In the genomic region with DNA sequence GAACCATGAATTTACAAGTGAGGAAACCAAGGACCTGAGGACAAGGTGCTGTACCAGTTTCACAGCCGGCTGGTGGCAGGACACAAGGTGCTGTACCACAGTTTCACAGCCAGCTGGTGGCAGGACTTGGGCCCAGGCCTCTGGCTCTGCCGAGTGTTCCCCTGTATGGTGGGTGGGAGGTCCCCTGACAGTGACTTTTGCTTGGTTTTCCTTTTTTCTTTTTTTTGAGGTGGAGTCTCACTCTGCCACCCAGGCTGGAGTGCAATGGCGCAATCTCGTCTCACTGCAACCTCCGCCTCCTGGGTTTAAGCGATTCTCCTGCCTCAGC, we compare ENCODE assay signal across 19 cellular contexts.
DNase-seq lines count a peak whose midpoint lies in the region; ATAC-seq and TF ChIP-seq lines count a peak whose summit lies in the region.
"Had no signal": no experiment of that assay in that cellular context is flagged by ENCODE, and none has a peak within 500 bp of the region (broad histone marks: within the 10 kb centered on the region; RNA-seq: fewer than 3 reads in every experiment).

No MANE protein-coding gene starts in this region.

- no peaks in the 10 kb centered on the region for H3K36me3 Mint-ChIP-seq in MCF 10A (ENCODE audit: insufficient read depth, unreplicated experiment)
- no peaks in the 10 kb centered on the region for H3K36me3 Mint-ChIP-seq in T-helper 2 cell treated with Interferon-gamma antibody and Interleukin-4, amounts not matched to agents 5 μg/mL and 100 μg/mL, for 36 hours (ENCODE audit: low read depth)
- H3K36me3 Mint-ChIP-seq: brain, type B pancreatic cell had no signal

- intact Hi-C loops in MCF 10A (cut with micrococcal nuclease) (loop anchor here (5.0 kb wide), 2 partner anchors 306 to 346 kb away; partner anchors contain the start of gene RREB1), mammary epithelial cell (cut with micrococcal nuclease) (loop anchor here (5.0 kb wide), 3 partner anchors 124 to 346 kb away; no protein-coding TSS in a partner anchor)

- H3K9me3 ChIP-seq in mammary epithelial cell (replicated peaks; ENCODE audit: insufficient read depth, low read length) (no peaks in the 10 kb centered on the region), hepatocyte (ENCODE audit: low read depth) (no peaks in the 10 kb centered on the region)
- H3K9me3 ChIP-seq: HAP-1 had no signal

- POLR2A ChIA-PET in MCF 10A (lab: Yijun Ruan, JAX) (interaction anchor here (1.0 kb wide), 2 partner anchors 14 to 15 kb away, joined by 3 read pairs; no protein-coding TSS in a partner anchor), RWPE1 (lab: Yijun Ruan, JAX; ENCODE audit: low non-redundant PET) (no interaction called here)

- no peak for DNase-seq in MCF 10A (ENCODE audit: unreplicated experiment)
- no peak for DNase-seq in mammary epithelial cell
- DNase-seq in RWPE1 (ENCODE audit: low spot score) = no peak
- no peak for DNase-seq in foreskin keratinocyte
- no peak for DNase-seq in hepatocyte (ENCODE audit: low spot score)
- DNase-seq in NCI-H146 (lab: John Stamatoyannopoulos, UW) = no peak
- DNase-seq in GOT3 (lab: John Stamatoyannopoulos, UW) = no peak
- DNase-seq in T-helper 2 cell treated with Interferon-gamma antibody and Interleukin-4, amounts not matched to agents 5 μg/mL and 100 μg/mL, for 36 hours (ENCODE audit: low spot score) = no peak
- DNase-seq: ACHN; CD4-positive, CD25-positive, alpha-beta regulatory T cell; effector memory CD4-positive, alpha-beta T cell; mesendoderm; NCI-H1694 treated with DMSO at 0.1 percent for 48 hours; NCI-H69; stimulated activated CD4-positive, alpha-beta T cell treated with anti-CD3 and anti-CD28 coated beads, Interleukin-4, amount 100 ng/mL, for 24 hours had no signal

- no peak for ATAC-seq in foreskin keratinocyte
- ATAC-seq: HepG2 had no signal

- H3K4me1 Mint-ChIP-seq in MCF 10A (ENCODE audit: insufficient read depth, unreplicated experiment) = peaks cover 33% of the 10 kb centered on the region
- H3K4me1 Mint-ChIP-seq in T-helper 2 cell treated with Interferon-gamma antibody and Interleukin-4, amounts not matched to agents 5 μg/mL and 100 μg/mL, for 36 hours (ENCODE audit: low read depth) = peaks cover 39% of the 10 kb centered on the region

- no peaks in the 10 kb centered on the region for H3K9me2 ChIP-seq in hepatocyte (replicated peaks; ENCODE audit: insufficient read depth)

- H3K27me3 ChIP-seq in mammary epithelial cell (ENCODE audit: insufficient read depth, low read length) (no peaks in the 10 kb centered on the region), foreskin keratinocyte (no peaks in the 10 kb centered on the region), hepatocyte (no peaks in the 10 kb centered on the region)

- no peaks in the 10 kb centered on the region for H4K20me1 ChIP-seq in mammary epithelial cell (ENCODE audit: insufficient read depth, low read length)
- no peaks in the 10 kb centered on the region for H4K20me1 ChIP-seq in hepatocyte (ENCODE audit: insufficient read depth, poor library complexity, severe bottlenecking)

- CTCF ChIA-PET in MCF 10A (lab: Yijun Ruan, JAX) = interaction anchor here (0.7 to 0.9 kb wide), 2 partner anchors 14 to 42 kb away, joined by 3 to 4 read pairs; no protein-coding TSS in a partner anchor
- CTCF ChIA-PET in mammary epithelial cell (lab: Charles Lee; ENCODE audit: low non-redundant PET) = no interaction called here
- CTCF ChIA-PET in RWPE1 (lab: Yijun Ruan, JAX) = no interaction called here

- H3K27ac Mint-ChIP-seq in MCF 10A (ENCODE audit: low read depth, unreplicated experiment) = peak overlapping the region; percentile 61
- H3K27ac Mint-ChIP-seq in T-helper 2 cell treated with Interferon-gamma antibody and Interleukin-4, amounts not matched to agents 5 μg/mL and 100 μg/mL, for 36 hours = no peak overlapping the region
- H3K27ac Mint-ChIP-seq: brain; CD4-positive, CD25-positive, alpha-beta regulatory T cell had no signal

- in situ Hi-C loops in mammary epithelial cell (cut with MboI; ENCODE audit: low sequenced_read_pairs in 2 of 2) = no loop called here

- no peaks in the 10 kb centered on the region for H3K79me2 ChIP-seq in mammary epithelial cell (ENCODE audit: insufficient read depth, low read length)
- no peaks in the 10 kb centered on the region for H3K79me2 ChIP-seq in hepatocyte

- no peak overlapping the region for H3K4me3 Mint-ChIP-seq in MCF 10A (ENCODE audit: unreplicated experiment)
- H3K4me3 Mint-ChIP-seq in T-helper 2 cell treated with Interferon-gamma antibody and Interleukin-4, amounts not matched to agents 5 μg/mL and 100 μg/mL, for 36 hours = no peak overlapping the region
- H3K4me3 Mint-ChIP-seq: type B pancreatic cell had no signal

- H2AFZ ChIP-seq in mammary epithelial cell (ENCODE audit: low read depth, low read length) (no peak overlapping the region), hepatocyte (no peak overlapping the region)

- H3K27ac ChIP-seq in mammary epithelial cell (ENCODE audit: insufficient read depth, low read depth, low read length) = no peak overlapping the region
- peak overlapping the region; percentile 84 for H3K27ac ChIP-seq in RWPE1
- H3K27ac ChIP-seq in foreskin keratinocyte = peak overlapping the region; percentile 99
- H3K27ac ChIP-seq in hepatocyte = no peak overlapping the region

- H3K4me1 ChIP-seq in mammary epithelial cell (ENCODE audit: insufficient read depth, low read length) (peaks cover 25% of the 10 kb centered on the region), foreskin keratinocyte (peaks cover 25% of the 10 kb centered on the region), hepatocyte (ENCODE audit: insufficient read depth) (no peaks in the 10 kb centered on the region)
- H3K4me1 ChIP-seq: HAP-1 had no signal

- H3K9ac ChIP-seq in mammary epithelial cell (ENCODE audit: insufficient read depth, low read length) = no peak overlapping the region

- H3K4me2 ChIP-seq in mammary epithelial cell (ENCODE audit: insufficient read depth, low read depth, low read length) (no peak overlapping the region), hepatocyte (no peak overlapping the region)

- H3K4me3 ChIP-seq in mammary epithelial cell (replicated peaks in 1 of 3; ENCODE audit: insufficient read depth in 1 of 3, low read depth in 2 of 3, low read length in 3 of 3) (no peak overlapping the region), hepatocyte (no peak overlapping the region)
- H3K4me3 ChIP-seq: HAP-1 had no signal

- WGBS in mammary epithelial cell (ENCODE audit: low coverage, missing lambda C conversion rate) = 100% methylated on average over 3 of the region's 6 CpGs
- 95% methylated on average over 6 of the region's 6 CpGs for WGBS in hepatocyte (ENCODE audit: low lambda C conversion rate, missing lambda C conversion rate)

- TF ChIP-seq CTCF in MCF 10A (IDR thresholded peaks at IDR 0.05; ENCODE audit: unreplicated experiment) (no peak), mammary epithelial cell (conservative IDR thresholded peaks at IDR 0.05 in 1 of 2, IDR thresholded peaks at IDR 0.05 in 1 of 2; ENCODE audit: extremely low read depth in 1 of 2, insufficient read depth in 1 of 2, low read depth in 1 of 2, low read length in 2 of 2) (no peak), RWPE1 (conservative IDR thresholded peaks at IDR 0.05; ENCODE audit: low read depth) (no peak), foreskin keratinocyte (conservative IDR thresholded peaks at IDR 0.05) (no peak), hepatocyte (IDR thresholded peaks at IDR 0.05; ENCODE audit: poor library complexity) (no peak)

- dilution Hi-C loops in mammary epithelial cell (cut with HindIII; ENCODE audit: low sequenced_read_pairs) = no loop called here

- BruUV-seq in MCF 10A (replicated peaks; lab: Mats Ljungman, UMichigan) (no TSS peak), mammary epithelial cell (replicated peaks; lab: Mats Ljungman, UMichigan) (no TSS peak)

- H3K9me3 Mint-ChIP-seq in MCF 10A (ENCODE audit: unreplicated experiment) = no peaks in the 10 kb centered on the region
- H3K9me3 Mint-ChIP-seq in T-helper 2 cell treated with Interferon-gamma antibody and Interleukin-4, amounts not matched to agents 5 μg/mL and 100 μg/mL, for 36 hours = no peaks in the 10 kb centered on the region
- H3K9me3 Mint-ChIP-seq: type B pancreatic cell had no signal

- H3K36me3 ChIP-seq in mammary epithelial cell (ENCODE audit: insufficient read depth, low read length) = no peaks in the 10 kb centered on the region
- no peaks in the 10 kb centered on the region for H3K36me3 ChIP-seq in hepatocyte (replicated peaks; ENCODE audit: insufficient read depth, low read depth)
- H3K36me3 ChIP-seq: HAP-1 had no signal

- H3K27me3 Mint-ChIP-seq in MCF 10A (ENCODE audit: insufficient read depth, unreplicated experiment) = no peaks in the 10 kb centered on the region
- no peaks in the 10 kb centered on the region for H3K27me3 Mint-ChIP-seq in T-helper 2 cell treated with Interferon-gamma antibody and Interleukin-4, amounts not matched to agents 5 μg/mL and 100 μg/mL, for 36 hours (ENCODE audit: low read depth)

Comparison
In these comparisons a context has a peak if more than half of its experiments do, and no peak if none do; other contexts are left out.
1. H3K27ac ChIP-seq: peak in RWPE1 (single experiment) and foreskin keratinocyte (single experiment); none in mammary epithelial cell (single experiment) and hepatocyte (single experiment).